Comparison of ENCODE assay signal across 20 cellular contexts in the genomic region with DNA sequence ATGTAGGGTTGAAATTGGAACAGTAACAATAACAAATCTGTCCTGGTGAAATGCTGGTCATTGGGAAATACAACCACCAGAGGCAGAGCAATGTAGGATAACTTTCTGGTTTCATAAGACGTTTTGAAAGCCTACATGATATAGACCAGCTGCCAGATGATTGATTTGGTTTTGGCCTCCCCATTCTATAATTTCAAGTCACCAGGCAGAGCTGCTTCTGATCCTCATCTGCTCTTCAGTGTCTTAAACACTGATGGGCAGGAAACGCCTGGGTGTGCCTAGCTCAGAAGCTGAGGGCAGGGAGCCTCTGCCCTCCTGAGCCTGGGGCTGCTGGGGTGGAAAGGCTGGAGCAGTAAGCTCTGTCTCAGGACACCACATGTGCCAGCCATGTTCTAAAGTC. TPM values are rescaled to one million over a fixed set of nuclear protein-coding genes. Genes with fewer than 3 reads are reported as not detected.
DNase-seq lines count a peak whose midpoint lies in the region; ATAC-seq and TF ChIP-seq lines count a peak whose summit lies in the region.
"Had no signal": no experiment of that assay in that cellular context is flagged by ENCODE, and none has a peak within 500 bp of the region (broad histone marks: within the 10 kb centered on the region; RNA-seq: fewer than 3 reads in every experiment).

No MANE protein-coding gene starts in this region.

- no peaks in the 10 kb centered on the region for H3K27me3 ChIP-seq in endodermal cell (ENCODE audit: control insufficient read depth, insufficient read depth, low read length, poor library complexity, severe bottlenecking)
- H3K27me3 ChIP-seq: neural progenitor cell had no signal

- DNase-seq in Right ventricle myocardium inferior (ENCODE audit: missing footprints): no peak
- no peak for DNase-seq in cardiac septum (ENCODE audit: low spot score)
- DNase-seq in endodermal cell: no peak
- DNase-seq in left colon: no peak
- no peak for DNase-seq in CD14-positive monocyte (ENCODE audit: low spot score)
- DNase-seq in GOT3 (lab: John Stamatoyannopoulos, UW): no peak
- DNase-seq in cortex of kidney (lab: John Stamatoyannopoulos, UW): no peak
- DNase-seq: activated CD8-positive, alpha-beta T cell treated with anti-CD3 and anti-CD28 coated beads for 36 hours; activated gamma-delta T cell treated with Interleukin-2 at 50 U/mL for 16 hours; effector memory CD8-positive, alpha-beta T cell; lower lobe of right lung; NCI-H2029; NCI-H82; SIG-M5; substantia nigra had no signal

- no peak overlapping the region for H3K27ac ChIP-seq in endodermal cell (ENCODE audit: low read depth, low read length)
- H3K27ac ChIP-seq: A549, HL-60, lower lobe of right lung, neural progenitor cell had no signal

- H3K36me3 Mint-ChIP-seq in endodermal cell (ENCODE audit: low read depth) (peaks cover 34% of the 10 kb centered on the region), CD14-positive monocyte (peaks cover 52 to 69% of the 10 kb centered on the region in 2 donors)

- H3K27me3 Mint-ChIP-seq in endodermal cell (ENCODE audit: insufficient read depth) (no peaks in the 10 kb centered on the region), CD14-positive monocyte (ENCODE audit: low read depth in 3 of 3) (no peaks in the 10 kb centered on the region)
- H3K27me3 Mint-ChIP-seq: activated CD8-positive, alpha-beta T cell treated with anti-CD3 and anti-CD28 coated beads for 36 hours; brain; effector memory CD8-positive, alpha-beta T cell had no signal

- H3K4me1 Mint-ChIP-seq in endodermal cell: peaks cover 5% of the 10 kb centered on the region
- peaks cover 9% of the 10 kb centered on the region for H3K4me1 Mint-ChIP-seq in CD14-positive monocyte

- peak; percentile 14 for TF ChIP-seq CTCF in endodermal cell (conservative IDR thresholded peaks at IDR 0.05)
- TF ChIP-seq CTCF in CD14-positive monocyte (IDR thresholded peaks at IDR 0.05): no peak

- ATAC-seq in Right ventricle myocardium inferior: peak; percentile 55
- ATAC-seq in left colon: peak; percentile 22
- no peak for ATAC-seq in HG03196 (IDR thresholded peaks at IDR 0.05; ENCODE audit: unreplicated experiment)
- ATAC-seq: A549; activated CD8-positive, alpha-beta T cell treated with anti-CD3 and anti-CD28 coated beads for 36 hours; effector memory CD8-positive, alpha-beta T cell; lower lobe of right lung had no signal

- H3K9ac ChIP-seq in endodermal cell (ENCODE audit: extremely low read depth, low read length, poor library complexity, severe bottlenecking): no peak overlapping the region
- H3K9ac ChIP-seq: neural progenitor cell had no signal

- no peaks in the 10 kb centered on the region for H3K4me1 ChIP-seq in endodermal cell (ENCODE audit: control insufficient read depth, insufficient read depth, low read length)
- H3K4me1 ChIP-seq: lower lobe of right lung, neural progenitor cell had no signal

- no peak overlapping the region for H3K4me3 ChIP-seq in endodermal cell (ENCODE audit: low read length)
- H3K4me3 ChIP-seq: A549, lower lobe of right lung, neural progenitor cell had no signal

- H3K27ac Mint-ChIP-seq in endodermal cell (peak overlapping the region; percentile 52), CD14-positive monocyte (peak overlapping the region in 1 of 7 donors; percentile 52)
- H3K27ac Mint-ChIP-seq: activated CD8-positive, alpha-beta T cell treated with anti-CD3 and anti-CD28 coated beads for 36 hours; effector memory CD8-positive, alpha-beta T cell; neural progenitor cell had no signal

- intact Hi-C loops in Right ventricle myocardium inferior (cut with DNase I): no loop called here
- intact Hi-C loops in cardiac septum (cut with DNase I): no loop called here
- intact Hi-C loops in left colon (cut with DNase I, micrococcal nuclease): no loop called here
- intact Hi-C loops in CD14-positive monocyte (cut with micrococcal nuclease): no loop called here

- H3K9me3 Mint-ChIP-seq in endodermal cell (no peaks in the 10 kb centered on the region), CD14-positive monocyte (no peaks in the 10 kb centered on the region)
- H3K9me3 Mint-ChIP-seq: activated CD8-positive, alpha-beta T cell treated with anti-CD3 and anti-CD28 coated beads for 36 hours; brain; effector memory CD8-positive, alpha-beta T cell; neural progenitor cell had no signal

- H3K9me3 ChIP-seq in endodermal cell (ENCODE audit: control insufficient read depth, low read length): no peaks in the 10 kb centered on the region
- H3K9me3 ChIP-seq: A549, lower lobe of right lung had no signal

- 89 to 100% methylated on average over 2 of the region's 2 CpGs for WGBS in endodermal cell (ENCODE audit: insufficient coverage in 1 of 2, insufficient read length in 1 of 2), 2 experiments

- H3K4me3 Mint-ChIP-seq in endodermal cell (no peak overlapping the region), CD14-positive monocyte (no peak overlapping the region)
- H3K4me3 Mint-ChIP-seq: activated CD8-positive, alpha-beta T cell treated with anti-CD3 and anti-CD28 coated beads for 36 hours; brain; effector memory CD8-positive, alpha-beta T cell; neural progenitor cell had no signal

- H3K36me3 ChIP-seq in endodermal cell (ENCODE audit: control insufficient read depth, insufficient read depth, low read length): peaks cover 45% of the 10 kb centered on the region

RNA-seq across cellular contexts. Expression of a gene that starts 24.5 kb away (rescaled TPM):
- total RNA-seq in Right ventricle myocardium inferior (11.0 TPM), cardiac septum (11.4 TPM), endodermal cell (10 to 100 TPM; 12.2 to 16.1 TPM), left colon (10 to 100 TPM; 14.0 to 14.1 TPM)
- 18.9 TPM for polyA plus RNA-seq in endodermal cell (2013, experiment 1 of 2)
- 16.1 TPM for polyA plus RNA-seq in endodermal cell (2013, experiment 2 of 2)
- polyA plus RNA-seq in CD14-positive monocyte: 1 to 10 TPM; 1.6 to 2.7 TPM
